In the genomic region with DNA sequence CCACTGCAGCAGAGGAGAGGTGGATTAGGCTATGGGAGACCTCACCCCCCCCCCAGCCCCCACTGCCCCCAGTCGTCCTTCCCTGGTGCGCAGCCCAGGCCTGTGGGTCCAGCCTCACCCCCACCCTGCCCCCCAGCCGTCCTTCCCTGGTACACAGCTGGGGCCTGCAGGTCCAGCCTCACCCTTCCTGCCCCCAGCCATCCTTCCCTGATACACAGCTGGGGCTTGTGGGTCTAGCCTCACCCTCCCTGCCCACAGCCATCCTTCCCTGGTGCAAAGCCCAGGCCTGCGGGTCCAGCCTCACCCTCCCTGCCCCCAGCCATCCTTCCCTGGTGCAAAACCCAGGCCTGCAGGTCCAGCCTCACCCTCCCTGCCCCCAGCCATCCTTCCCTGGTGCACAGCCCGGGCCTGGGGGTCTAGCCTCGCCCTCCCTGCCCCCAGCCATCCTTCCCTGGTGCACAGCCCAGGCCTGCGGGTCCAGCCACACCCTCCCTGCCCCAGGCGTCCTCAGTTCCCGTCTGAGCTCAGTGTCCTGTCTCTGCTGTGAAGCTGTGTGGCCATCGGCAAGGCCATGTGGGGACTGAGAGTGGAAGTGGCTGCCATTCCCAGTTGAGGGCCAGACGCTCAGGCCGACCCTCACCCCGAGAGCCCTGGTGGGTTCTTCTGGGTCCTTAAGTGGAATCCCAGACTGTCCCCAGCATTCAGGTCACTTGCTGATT, we compare ENCODE assay signal across 26 cellular contexts.
"Had no signal": no experiment of that assay in that cellular context is flagged by ENCODE, and none has a peak within 500 bp of the region (broad histone marks: within the 10 kb centered on the region; RNA-seq: fewer than 3 reads in every experiment).

No MANE protein-coding gene starts in this region.

- H3K27ac Mint-ChIP-seq: activated CD4-positive, alpha-beta T cell treated with anti-CD3 and anti-CD28 coated beads for 36 hours; activated CD8-positive, alpha-beta T cell treated with anti-CD3 and anti-CD28 coated beads for 36 hours; activated naive CD4-positive, alpha-beta T cell treated with anti-CD3 and anti-CD28 coated beads, Interleukin-2, amount 50 U/mL, for 24 hours; activated T-cell treated with anti-CD3 and anti-CD28 coated beads, Interleukin-2, amount 50 U/mL, for 24 hours; activated T-helper 1 cell treated with anti-CD3 and anti-CD28 coated beads, Interleukin-12 subunit alpha, Interleukin-12 subunit beta, Interleukin-2, Interleukin-4 antibody, amounts not matched to agents 30 ng/mL and 10 ng/mL and 1 ng/mL, durations not matched to agents 14 hours and 24 hours and 36 hours; T-cell had no signal

- H3K36me3 Mint-ChIP-seq: activated naive CD4-positive, alpha-beta T cell treated with anti-CD3 and anti-CD28 coated beads, Interleukin-2, amount 50 U/mL, for 24 hours; T-cell had no signal

- H3K9me3 Mint-ChIP-seq: activated CD8-positive, alpha-beta T cell treated with anti-CD3 and anti-CD28 coated beads for 36 hours; activated naive CD4-positive, alpha-beta T cell treated with anti-CD3 and anti-CD28 coated beads, Interleukin-2, amount 50 U/mL, for 24 hours; activated T-cell treated with anti-CD3 and anti-CD28 coated beads, Interleukin-2, amount 50 U/mL, for 24 hours; activated T-helper 1 cell treated with anti-CD3 and anti-CD28 coated beads, Interleukin-12 subunit alpha, Interleukin-12 subunit beta, Interleukin-2, Interleukin-4 antibody, amounts not matched to agents 30 ng/mL and 10 ng/mL and 1 ng/mL, durations not matched to agents 14 hours and 24 hours and 36 hours; T-cell had no signal

- H3K36me3 ChIP-seq: breast epithelium, WERI-Rb-1 had no signal

- H3K27me3 ChIP-seq: breast epithelium had no signal

- H3K27me3 Mint-ChIP-seq: activated CD4-positive, alpha-beta T cell treated with anti-CD3 and anti-CD28 coated beads for 36 hours; activated CD8-positive, alpha-beta T cell treated with anti-CD3 and anti-CD28 coated beads for 36 hours; activated naive CD4-positive, alpha-beta T cell treated with anti-CD3 and anti-CD28 coated beads, Interleukin-2, amount 50 U/mL, for 24 hours; activated T-cell treated with anti-CD3 and anti-CD28 coated beads, Interleukin-2, amount 50 U/mL, for 24 hours had no signal

- H3K4me3 Mint-ChIP-seq: activated CD4-positive, alpha-beta T cell treated with anti-CD3 and anti-CD28 coated beads for 36 hours; activated CD8-positive, alpha-beta T cell treated with anti-CD3 and anti-CD28 coated beads for 36 hours; activated naive CD4-positive, alpha-beta T cell treated with anti-CD3 and anti-CD28 coated beads, Interleukin-2, amount 50 U/mL, for 24 hours; activated T-cell treated with anti-CD3 and anti-CD28 coated beads, Interleukin-2, amount 50 U/mL, for 24 hours; activated T-helper 1 cell treated with anti-CD3 and anti-CD28 coated beads, Interleukin-12 subunit alpha, Interleukin-12 subunit beta, Interleukin-2, Interleukin-4 antibody, amounts not matched to agents 30 ng/mL and 10 ng/mL and 1 ng/mL, durations not matched to agents 14 hours and 24 hours and 36 hours; T-cell had no signal

- H3K4me1 Mint-ChIP-seq: activated CD4-positive, alpha-beta T cell treated with anti-CD3 and anti-CD28 coated beads for 36 hours; activated naive CD4-positive, alpha-beta T cell treated with anti-CD3 and anti-CD28 coated beads, Interleukin-2, amount 50 U/mL, for 24 hours; T-cell had no signal

- ATAC-seq: activated CD4-positive, alpha-beta T cell treated with anti-CD3 and anti-CD28 coated beads for 36 hours; activated CD8-positive, alpha-beta T cell treated with anti-CD3 and anti-CD28 coated beads for 36 hours; Panc1; Right ventricle myocardium inferior; T-cell had no signal

- H3K27ac ChIP-seq: breast epithelium, KMS-11, SK-N-MC, WERI-Rb-1 had no signal

- H3K4me3 ChIP-seq: breast epithelium, SK-N-MC had no signal

- H3K4me1 ChIP-seq: breast epithelium had no signal

- H3K9me3 ChIP-seq: breast epithelium had no signal

- DNase-seq: activated CD4-positive, alpha-beta T cell treated with anti-CD3 and anti-CD28 coated beads for 36 hours; activated CD8-positive, alpha-beta T cell treated with anti-CD3 and anti-CD28 coated beads for 36 hours; activated effector memory CD4-positive, alpha-beta T cell treated with Interleukin-2 at 50 U/mL for 16 hours; activated naive CD4-positive, alpha-beta T cell; activated T-cell treated with anti-CD3 and anti-CD28 coated beads, Interleukin-2, amount 50 U/mL, for 24 hours; aorta; caudate nucleus; NCI-H1092; NCI-H1417; NCI-H1930; NCI-H2171; NCI-H226; NCI-H526; NCI-H774; RPMI8226; T-cell; T-helper 2 cell; T1000; WERI-Rb-1 had no signal
